8 cellular contexts compared by ENCODE assay signal in the genomic region with DNA sequence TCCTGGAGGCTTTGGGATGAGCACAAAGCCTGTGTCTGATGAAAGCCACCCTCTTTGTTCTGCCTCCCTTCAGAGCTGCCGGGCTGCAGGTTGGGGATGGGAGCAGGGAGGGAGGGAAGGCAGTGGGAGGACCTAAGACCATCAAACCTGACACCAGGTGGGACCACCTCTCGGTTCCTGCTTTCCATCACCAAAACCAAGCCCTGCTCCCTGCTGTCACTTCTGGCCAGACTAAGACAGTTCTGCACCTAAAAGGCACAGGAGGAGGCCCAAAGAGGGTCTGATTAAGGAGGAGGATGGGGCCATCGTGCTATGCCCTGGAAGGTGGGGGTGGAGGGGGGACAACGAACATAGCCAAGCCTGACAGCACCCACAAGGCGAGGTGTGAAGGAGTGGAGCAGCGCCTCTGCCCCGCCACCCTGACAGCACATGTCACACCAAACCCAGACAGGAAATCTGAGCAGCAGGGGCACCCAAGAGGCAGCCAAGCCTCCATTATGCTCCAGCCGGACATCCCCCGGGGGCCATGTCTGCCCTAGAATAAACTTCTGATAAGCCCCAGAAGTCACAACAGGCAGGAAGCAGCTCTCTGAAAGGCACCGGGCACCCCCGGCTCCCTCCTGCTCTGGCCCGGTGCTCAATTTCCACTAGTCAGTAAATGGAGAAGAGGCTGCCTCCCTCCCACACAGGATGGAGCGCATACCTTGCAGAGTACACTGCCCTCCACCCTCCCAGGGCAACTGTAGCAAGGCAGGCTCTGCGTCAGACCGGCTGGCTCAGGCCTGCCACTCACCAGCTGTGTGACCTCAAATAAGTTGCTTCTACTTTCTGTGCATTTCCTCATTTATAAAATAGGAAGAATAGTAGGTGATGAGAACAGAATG. TPM values are rescaled to one million over a fixed set of nuclear protein-coding genes. Genes with fewer than 3 reads are reported as not detected.
DNase-seq lines count a peak whose midpoint lies in the region; ATAC-seq and TF ChIP-seq lines count a peak whose summit lies in the region.

No MANE protein-coding gene starts in this region.

- TF ChIP-seq CTCF in BE2C (IDR thresholded peaks at IDR 0.05; ENCODE audit: low read depth, low read length), result peak; percentile 27
- TF ChIP-seq CTCF in gastrocnemius medialis (IDR thresholded peaks at IDR 0.05 in 4 of 5, conservative IDR thresholded peaks at IDR 0.05 in 1 of 5), result no peak

- H3K9me3 ChIP-seq in BE2C (no peaks in the 10 kb centered on the region), gastrocnemius medialis (no peaks in the 10 kb centered on the region)

- H3K36me3 ChIP-seq in BE2C, result no peaks in the 10 kb centered on the region
- no peaks in the 10 kb centered on the region for H3K36me3 ChIP-seq in gastrocnemius medialis

- TF ChIP-seq POLR2A in gastrocnemius medialis (IDR thresholded peaks at IDR 0.05), result peak; percentile 33 to 37

- intact Hi-C loops in left ventricle myocardium superior (cut with micrococcal nuclease) (no loop called here), gastrocnemius medialis (cut with DNase I; ENCODE audit: low total_unique reads) (loop anchor here (2.0 kb wide), 1 partner anchor 31 kb away; no protein-coding TSS in a partner anchor)

- peak overlapping the region; percentile 82 to 96 (median 90) for H3K27ac ChIP-seq in gastrocnemius medialis

- DNase-seq in BE2C, result peak; percentile 80
- peak; percentile 82 for DNase-seq in KBM-7
- DNase-seq in activated T-cell treated with anti-CD3 and anti-CD28 coated beads, Interleukin-2, amount 50 U/mL, for 1 hour, result peak; percentile 35
- DNase-seq in left ventricle myocardium superior, result peak; percentile 50
- DNase-seq in gastrocnemius medialis, result peak in 1 of 2 donors; percentile 78
- DNase-seq in ecto neural progenitor cell (ENCODE audit: low spot score), result no peak
- no peak for DNase-seq in activated naive CD4-positive, alpha-beta T cell (lab: John Stamatoyannopoulos, UW)

- in situ Hi-C loops in KBM-7 (cut with MboI; ENCODE audit: low pct_unique_long_range_greater_than_20kb, low sequenced_read_pairs) (no loop called here), gastrocnemius medialis (cut with MboI; ENCODE audit: low sequenced_read_pairs in 4 of 4) (no loop called here)

- peak; percentile 68 for ATAC-seq in GM19463 (IDR thresholded peaks at IDR 0.05; ENCODE audit: unreplicated experiment)
- ATAC-seq in left ventricle myocardium superior, result peak; percentile 71
- ATAC-seq in gastrocnemius medialis, result peak; percentile 18 to 46

- H3K4me3 ChIP-seq in BE2C (ENCODE audit: low read depth, low read length) (peak overlapping the region; percentile 23), gastrocnemius medialis (peak overlapping the region in 2 of 4 donors; percentile 11 to 34)

- H3K4me1 ChIP-seq in BE2C, result peaks cover 29% of the 10 kb centered on the region
- peaks cover 66 to 84% of the 10 kb centered on the region in 2 donors for H3K4me1 ChIP-seq in gastrocnemius medialis

- H3K27me3 ChIP-seq in BE2C, result no peaks in the 10 kb centered on the region
- no peaks in the 10 kb centered on the region for H3K27me3 ChIP-seq in gastrocnemius medialis

RNA-seq across cellular contexts. Expression of a gene that starts 48.9 kb away (rescaled TPM):
- 78.4 TPM for polyA plus RNA-seq in BE2C (2012; ENCODE audit: insufficient read depth, insufficient read length, low read depth)
- total RNA-seq in left ventricle myocardium superior (9.5 TPM), gastrocnemius medialis (10 to 100 TPM; 28.6 to 51.2 (median 40.3) TPM)

Comparison
In these comparisons a context has a peak if more than half of its experiments do, and no peak if none do; other contexts are left out.
1. DNase-seq: peak in BE2C (single experiment), KBM-7 (single experiment), activated T-cell treated with anti-CD3 and anti-CD28 coated beads, Interleukin-2, amount 50 U/mL, for 1 hour (single experiment) and left ventricle myocardium superior (single experiment); none in ecto neural progenitor cell (single experiment) and activated naive CD4-positive, alpha-beta T cell (0 of 4).
2. Peak in every context shown above with its lines, with median percentiles within 50 percentile points of each other: ATAC-seq.